14 cellular contexts compared by ENCODE assay signal in the genomic region with DNA sequence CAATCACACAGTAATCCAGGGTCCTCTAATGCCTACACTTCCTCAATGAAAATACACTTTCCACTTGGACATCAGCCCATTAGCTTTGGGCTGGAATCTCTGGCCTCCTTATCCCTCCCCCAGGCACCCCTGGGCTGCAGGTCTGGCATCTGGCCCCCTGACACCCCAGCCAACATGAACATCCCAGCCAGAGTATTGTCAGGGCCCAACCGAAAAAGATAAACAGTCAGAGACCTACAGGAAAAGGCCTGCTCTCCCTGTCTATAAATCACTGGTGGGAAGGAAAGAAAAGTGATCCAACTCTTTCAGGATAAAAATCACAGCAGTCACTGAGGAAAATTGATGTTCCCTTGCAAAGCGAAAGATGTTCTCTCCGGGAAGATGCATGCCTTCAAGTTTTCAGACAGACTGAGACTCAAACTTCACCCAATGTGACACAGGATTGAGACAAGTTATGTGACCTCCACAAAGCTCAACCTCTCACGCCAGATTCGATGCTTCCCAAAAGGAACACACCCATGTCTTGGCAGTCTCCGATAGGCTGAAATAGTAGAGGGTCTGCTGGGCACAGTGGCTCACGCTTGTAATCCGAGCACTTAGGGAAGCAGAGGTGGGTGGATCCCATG. TPM values are rescaled to one million over a fixed set of nuclear protein-coding genes. Genes with fewer than 3 reads are reported as not detected.
DNase-seq lines count a peak whose midpoint lies in the region; ATAC-seq and TF ChIP-seq lines count a peak whose summit lies in the region.
"Had no signal": no experiment of that assay in that cellular context is flagged by ENCODE, and none has a peak within 500 bp of the region (broad histone marks: within the 10 kb centered on the region; RNA-seq: fewer than 3 reads in every experiment).

No MANE protein-coding gene starts in this region.

- H3K79me2 ChIP-seq in SK-N-SH (ENCODE audit: insufficient read depth): peaks cover 98% of the 10 kb centered on the region

- peaks cover 85% of the 10 kb centered on the region for H4K20me1 ChIP-seq in SK-N-SH (ENCODE audit: insufficient read depth)

- H2AFZ ChIP-seq in SK-N-SH (ENCODE audit: low read depth): no peak overlapping the region

- 68% methylated on average over 8 of the region's 8 CpGs for WGBS in SK-N-SH (ENCODE audit: low lambda C conversion rate)
- 30 to 46% methylated on average over 4 to 6 of the region's 8 CpGs for WGBS in gastroesophageal sphincter (ENCODE audit: low coverage in 1 of 2), 2 donors
- 49 to 55% methylated on average over 8 of the region's 8 CpGs for WGBS in upper lobe of left lung, 2 donors

- 0 out of 2 replicates have a peak overlapping the region, but pooled peaks have one; percentile 8 for H3K4me2 ChIP-seq in SK-N-SH

- H3K4me3 ChIP-seq in SK-N-SH (ENCODE audit: low read depth in 2 of 2, low read length in 1 of 2) (no peak overlapping the region), gastroesophageal sphincter (no peak overlapping the region), upper lobe of left lung (no peak overlapping the region)

- ATAC-seq in gastroesophageal sphincter (peak; percentile 36), upper lobe of left lung (ENCODE audit: low FRiP score in 2 of 2) (peak in 1 of 2 donors; percentile 41), GM18519 (IDR thresholded peaks at IDR 0.05; ENCODE audit: low FRiP score, unreplicated experiment) (no peak)

- DNase-seq in SK-N-SH (peak; percentile 69), myocyte (ENCODE audit: low read depth) (peak; percentile 46), upper lobe of left lung (no peak), DMS53 treated with DMSO at 0.1 percent for 48 hours (lab: John Stamatoyannopoulos, UW; ENCODE audit: unreplicated experiment) (no peak), SW 1271 (lab: John Stamatoyannopoulos, UW) (no peak)
- DNase-seq: activated CD8-positive, alpha-beta memory T cell treated with anti-CD3 and anti-CD28 coated beads for 24 hours; activated naive CD4-positive, alpha-beta T cell treated with anti-CD3 and anti-CD28 coated beads for 36 hours; CD8-positive, alpha-beta memory T cell; KG1; NCI-H187; NCI-H82; SHP77 had no signal

- TF ChIP-seq CTCF in SK-N-SH (IDR thresholded peaks at IDR 0.05) (no peak), gastroesophageal sphincter (IDR thresholded peaks at IDR 0.05) (no peak), upper lobe of left lung (IDR thresholded peaks at IDR 0.05) (no peak)

- TF ChIP-seq POLR2A in gastroesophageal sphincter (IDR thresholded peaks at IDR 0.05) (no peak), upper lobe of left lung (IDR thresholded peaks at IDR 0.05) (no peak)

- H3K4me1 ChIP-seq in SK-N-SH (ENCODE audit: control insufficient read depth in 1 of 2, insufficient read depth in 2 of 2, low read depth in 1 of 2, low read length in 1 of 2) (peaks cover 0 to 56% of the 10 kb centered on the region in 2 experiments; a peak in 2 of 4 replicates), gastroesophageal sphincter (peaks cover 0 to 88% (median 14%) of the 10 kb centered on the region in 3 donors), upper lobe of left lung (peaks cover 20 to 43% (median 23%) of the 10 kb centered on the region in 4 donors)

- no peaks in the 10 kb centered on the region for H3K27me3 ChIP-seq in SK-N-SH (ENCODE audit: insufficient read depth)
- no peaks in the 10 kb centered on the region for H3K27me3 ChIP-seq in gastroesophageal sphincter
- no peaks in the 10 kb centered on the region for H3K27me3 ChIP-seq in upper lobe of left lung

- CTCF ChIA-PET in SK-N-SH (lab: Yijun Ruan, JAX): interaction anchor here (2.2 kb wide), 1 partner anchor 193 kb away, joined by 8 read pairs; no protein-coding TSS in a partner anchor

- no peak for TF ChIP-seq EP300 in SK-N-SH (IDR thresholded peaks at IDR 0.05; ENCODE audit: borderline replicate concordance in 1 of 2, low read depth in 1 of 2, low read length in 1 of 2)
- TF ChIP-seq EP300 in gastroesophageal sphincter (IDR thresholded peaks at IDR 0.05): no peak
- TF ChIP-seq EP300 in upper lobe of left lung (IDR thresholded peaks at IDR 0.05): no peak

- H3K27ac ChIP-seq in SK-N-SH (ENCODE audit: low read depth in 2 of 2, low read length in 1 of 2): peak overlapping the region; percentile 37 to 51; a peak in 3 of 4 replicates
- H3K27ac ChIP-seq in gastroesophageal sphincter: peak overlapping the region in 3 of 4 donors; percentile 37 to 67 (median 41)
- H3K27ac ChIP-seq in upper lobe of left lung: peak overlapping the region; percentile 23 to 68 (median 42)

- no peak for TF ChIP-seq RAD21 in SK-N-SH (IDR thresholded peaks at IDR 0.05; ENCODE audit: low read length)

- peaks cover 8% of the 10 kb centered on the region for H3F3A ChIP-seq in SK-N-SH (replicated peaks; ENCODE audit: insufficient read depth)

- H3K9me2 ChIP-seq in SK-N-SH: no peaks in the 10 kb centered on the region

- POLR2A ChIA-PET in SK-N-SH (lab: Yijun Ruan, JAX): no interaction called here

- H3K36me3 ChIP-seq in SK-N-SH (replicated peaks in 1 of 2; ENCODE audit: control insufficient read depth in 1 of 2, insufficient read depth in 2 of 2, low read length in 1 of 2): no peaks in the 10 kb centered on the region
- no peaks in the 10 kb centered on the region for H3K36me3 ChIP-seq in gastroesophageal sphincter
- H3K36me3 ChIP-seq in upper lobe of left lung: no peaks in the 10 kb centered on the region

- H3K9me3 ChIP-seq in SK-N-SH: no peaks in the 10 kb centered on the region
- no peaks in the 10 kb centered on the region for H3K9me3 ChIP-seq in gastroesophageal sphincter
- H3K9me3 ChIP-seq in upper lobe of left lung: no peaks in the 10 kb centered on the region

- no peak overlapping the region for H3K9ac ChIP-seq in SK-N-SH

TF ChIP-seq in SK-N-SH, 30 proteins besides CTCF, POLR2A, EP300 and RAD21:
- TF ChIP-seq JUND (IDR thresholded peaks at IDR 0.05) (no peak), CHD2 (IDR thresholded peaks at IDR 0.05; ENCODE audit: low read length, partially characterized antibody) (peak; percentile 24), RFX5 (IDR thresholded peaks at IDR 0.05; ENCODE audit: low read length) (no peak), GATA2 (CRISPR knock-in tag; IDR thresholded peaks at IDR 0.05) (no peak), SIN3A (IDR thresholded peaks at IDR 0.05; ENCODE audit: borderline replicate concordance, low read depth, low read length) (no peak), TCF12 (IDR thresholded peaks at IDR 0.05) (0 out of 2 replicates have a peak, but pooled peaks have one; percentile 12), NFIC (IDR thresholded peaks at IDR 0.05; ENCODE audit: borderline replicate concordance) (peak; percentile 32; the same call in 1 of the 2 replicates), TAF1 (IDR thresholded peaks at IDR 0.05; ENCODE audit: borderline replicate concordance, low read depth, low read length) (no peak)

RNA-seq across cellular contexts. Expression of a gene that starts 22.3 kb away (rescaled TPM):
- 1.9 and 2.0 TPM in 2 replicates for polyA plus RNA-seq in SK-N-SH (2012; rRNA removed)
- polyA plus RNA-seq in SK-N-SH (2012; cell fraction: cytosol; rRNA removed): 1.9 and 2.0 TPM in 2 replicates
- polyA plus RNA-seq in SK-N-SH (2012; cell fraction: nucleus; rRNA removed): 4.1 and 5.0 TPM in 2 replicates
- 10 to 100 TPM; 24.0 to 47.1 (median 29.5) TPM for total RNA-seq in gastroesophageal sphincter
- total RNA-seq in myocyte: 3.6 and 4.1 TPM in 2 replicates
- 8.1 TPM for polyA plus RNA-seq in myocyte (2012)
- 10 to 100 TPM; 22.4 to 40.3 (median 27.0) TPM for total RNA-seq in upper lobe of left lung

Comparison
In these comparisons a context has a peak if more than half of its experiments do, and no peak if none do; other contexts are left out.
1. DNase-seq: peak in SK-N-SH (single experiment) and myocyte (single experiment); none in upper lobe of left lung (0 of 2), DMS53 treated with DMSO at 0.1 percent for 48 hours (single experiment) and SW 1271 (0 of 2).
2. Peak in every context shown above with its lines, with median percentiles within 50 percentile points of each other: H3K27ac ChIP-seq.